In the genomic region with DNA sequence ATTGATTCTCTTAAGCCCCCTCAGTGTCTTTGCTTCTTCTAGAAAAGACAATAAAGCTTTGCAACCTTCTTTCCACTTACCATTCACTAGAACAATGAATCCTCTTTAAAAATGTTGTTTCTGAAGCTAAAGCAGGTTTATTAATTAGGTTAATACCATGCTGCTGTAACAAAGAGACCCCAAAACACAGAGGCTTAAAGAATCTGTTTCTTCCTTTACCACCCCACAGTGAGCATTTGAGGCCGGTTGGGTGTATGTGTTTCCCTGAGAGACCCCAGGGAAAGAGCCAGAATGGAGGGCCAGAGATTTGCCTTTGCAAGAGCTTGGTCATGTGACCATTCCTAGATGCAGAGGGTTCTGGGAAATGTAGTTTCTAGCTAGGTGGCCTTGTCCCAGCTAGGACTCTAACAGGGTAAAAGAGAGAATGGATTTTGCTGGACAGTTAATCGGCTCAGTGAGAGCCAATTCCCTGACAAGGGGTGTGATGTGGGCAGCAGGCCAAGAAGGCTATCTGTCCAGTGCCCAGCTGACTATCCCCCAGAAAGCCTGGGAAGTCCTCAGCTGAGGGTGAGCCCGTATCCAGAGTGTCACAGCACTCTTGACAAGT, we compare ENCODE assay signal across 26 cellular contexts.
DNase-seq lines count a peak whose midpoint lies in the region; ATAC-seq and TF ChIP-seq lines count a peak whose summit lies in the region.
"Had no signal": no experiment of that assay in that cellular context is flagged by ENCODE, and none has a peak within 500 bp of the region (broad histone marks: within the 10 kb centered on the region; RNA-seq: fewer than 3 reads in every experiment).

No MANE protein-coding gene starts in this region.

- ATAC-seq in Panc1 (peak; percentile 57; the same call in 1 of the 2 replicates), GM21825 (IDR thresholded peaks at IDR 0.05; ENCODE audit: unreplicated experiment) (no peak), HG03280 (IDR thresholded peaks at IDR 0.05; ENCODE audit: unreplicated experiment) (no peak)
- no peak for ATAC-seq in activated CD8-positive, alpha-beta T cell treated with anti-CD3 and anti-CD28 coated beads, Interleukin-2, amount 10 ng/mL, durations not matched to agents 7 days and 5 days
- ATAC-seq: stimulated activated naive CD8-positive, alpha-beta T cell treated with anti-CD3 and anti-CD28 coated beads, Interleukin-15, amount 100 ng/mL, for 72 hours; T-helper 17 cell had no signal

- peaks cover 20% of the 10 kb centered on the region for H3K4me1 Mint-ChIP-seq in endothelial cell (ENCODE audit: unreplicated experiment)
- no peaks in the 10 kb centered on the region for H3K4me1 Mint-ChIP-seq in activated CD8-positive, alpha-beta T cell treated with anti-CD3 and anti-CD28 coated beads, Interleukin-2, amount 10 ng/mL, durations not matched to agents 7 days and 5 days (ENCODE audit: low read depth)
- H3K4me1 Mint-ChIP-seq: CD4-positive, alpha-beta memory T cell; neural crest cell; stimulated activated naive CD8-positive, alpha-beta T cell treated with anti-CD3 and anti-CD28 coated beads, Interleukin-15, amount 100 ng/mL, for 72 hours; T-helper 17 cell had no signal

- H3K4me3 Mint-ChIP-seq in endothelial cell (ENCODE audit: unreplicated experiment), result peak overlapping the region; percentile 15
- no peak overlapping the region for H3K4me3 Mint-ChIP-seq in activated CD8-positive, alpha-beta T cell treated with anti-CD3 and anti-CD28 coated beads, Interleukin-2, amount 10 ng/mL, durations not matched to agents 7 days and 5 days
- H3K4me3 Mint-ChIP-seq: CD4-positive, alpha-beta memory T cell; neural crest cell; stimulated activated naive CD8-positive, alpha-beta T cell treated with anti-CD3 and anti-CD28 coated beads, Interleukin-15, amount 100 ng/mL, for 72 hours; T-helper 17 cell had no signal

- CTCF ChIA-PET in Panc1 (lab: Charles Lee), result no interaction called here
- CTCF ChIA-PET in activated CD8-positive, alpha-beta T cell treated with anti-CD3 and anti-CD28 coated beads, Interleukin-2, amount 10 ng/mL, durations not matched to agents 7 days and 5 days (lab: Charles Lee), result no interaction called here

- H3K9me3 ChIP-seq in Panc1 (ENCODE audit: control insufficient read depth, insufficient read depth, low read depth, low read length), result no peaks in the 10 kb centered on the region
- H3K9me3 ChIP-seq: left ventricle myocardium inferior, transverse colon had no signal

- H3K36me3 ChIP-seq in Panc1 (ENCODE audit: control insufficient read depth, insufficient read depth, low read length), result no peaks in the 10 kb centered on the region
- H3K36me3 ChIP-seq: transverse colon had no signal

- H3K27me3 Mint-ChIP-seq in endothelial cell (ENCODE audit: unreplicated experiment), result peaks cover 6% of the 10 kb centered on the region
- H3K27me3 Mint-ChIP-seq in activated CD8-positive, alpha-beta T cell treated with anti-CD3 and anti-CD28 coated beads, Interleukin-2, amount 10 ng/mL, durations not matched to agents 7 days and 5 days (ENCODE audit: low read depth), result no peaks in the 10 kb centered on the region
- H3K27me3 Mint-ChIP-seq: CD4-positive, alpha-beta memory T cell; stimulated activated naive CD8-positive, alpha-beta T cell treated with anti-CD3 and anti-CD28 coated beads, Interleukin-15, amount 100 ng/mL, for 72 hours had no signal

- POLR2A ChIA-PET in Panc1 (lab: Charles Lee), result no interaction called here
- POLR2A ChIA-PET in activated CD8-positive, alpha-beta T cell treated with anti-CD3 and anti-CD28 coated beads, Interleukin-2, amount 10 ng/mL, durations not matched to agents 7 days and 5 days (lab: Charles Lee), result no interaction called here

- no peaks in the 10 kb centered on the region for H3K27me3 ChIP-seq in Panc1 (ENCODE audit: control insufficient read depth, insufficient read depth, low read length)
- H3K27me3 ChIP-seq: transverse colon had no signal

- no peak for TF ChIP-seq CTCF in GM13977 (IDR thresholded peaks at IDR 0.05; ENCODE audit: extremely low read depth, insufficient read depth, missing control alignments)
- no peak for TF ChIP-seq CTCF in Panc1 (IDR thresholded peaks at IDR 0.05)
- no peak for TF ChIP-seq CTCF in endothelial cell (IDR thresholded peaks at IDR 0.05; ENCODE audit: unreplicated experiment)

- no peak overlapping the region for H3K27ac Mint-ChIP-seq in endothelial cell (ENCODE audit: unreplicated experiment)
- H3K27ac Mint-ChIP-seq in activated CD8-positive, alpha-beta T cell treated with anti-CD3 and anti-CD28 coated beads, Interleukin-2, amount 10 ng/mL, durations not matched to agents 7 days and 5 days, result no peak overlapping the region
- H3K27ac Mint-ChIP-seq: CD4-positive, alpha-beta memory T cell; stimulated activated naive CD8-positive, alpha-beta T cell treated with anti-CD3 and anti-CD28 coated beads, Interleukin-15, amount 100 ng/mL, for 72 hours; T-helper 17 cell had no signal

- peaks cover 24% of the 10 kb centered on the region for H3K36me3 Mint-ChIP-seq in endothelial cell (ENCODE audit: low read depth, unreplicated experiment)
- no peaks in the 10 kb centered on the region for H3K36me3 Mint-ChIP-seq in activated CD8-positive, alpha-beta T cell treated with anti-CD3 and anti-CD28 coated beads, Interleukin-2, amount 10 ng/mL, durations not matched to agents 7 days and 5 days (ENCODE audit: low read depth)
- H3K36me3 Mint-ChIP-seq: CD4-positive, alpha-beta memory T cell had no signal

- in situ Hi-C loops in GM13977 (cut with MboI; ENCODE audit: low pct_unique_long_range_greater_than_20kb, low sequenced_read_pairs, unreplicated experiment) (no loop called here), Panc1 (cut with HindIII; ENCODE audit: low pct_unique_long_range_greater_than_20kb, low sequenced_read_pairs) (no loop called here)

- BruUV-seq in Panc1 (replicated peaks; lab: Mats Ljungman, UMichigan), result no TSS peak

- peak; percentile 39 for DNase-seq in COLO829 (ENCODE audit: low spot score)
- DNase-seq in GM13977 (ENCODE audit: low spot score), result peak; percentile 40
- no peak for DNase-seq in Panc1 (ENCODE audit: low read depth, low spot score)
- DNase-seq in endothelial cell (ENCODE audit: low spot score), result no peak
- no peak for DNase-seq in activated CD8-positive, alpha-beta T cell treated with anti-CD3 and anti-CD28 coated beads, Interleukin-2, amount 10 ng/mL, durations not matched to agents 7 days and 5 days
- no peak for DNase-seq in NCI-H1092 (lab: John Stamatoyannopoulos, UW)
- DNase-seq: activated CD4-positive, alpha-beta T cell treated with anti-CD3 and anti-CD28 coated beads, Interleukin-2, amount 50 U/mL, for 48 hours; activated gamma-delta T cell treated with Interleukin-2 at 50 U/mL for 16 hours; activated T-cell treated with anti-CD3 and anti-CD28 coated beads for 4 hours; CD4-positive, alpha-beta memory T cell; GOT3; head of caudate nucleus; KG1; left ventricle myocardium inferior; NCI-H1105; NCI-H2107; SIG-M5; stimulated activated CD4-positive, alpha-beta T cell treated with anti-CD3 and anti-CD28 coated beads, Interleukin-4, amount 100 ng/mL, for 24 hours; stimulated activated naive CD8-positive, alpha-beta T cell treated with anti-CD3 and anti-CD28 coated beads, Interleukin-15, amount 100 ng/mL, for 72 hours; T-helper 17 cell; transverse colon had no signal

- intact Hi-C loops in Panc1 (cut with micrococcal nuclease; ENCODE audit: unreplicated experiment), result no loop called here

- no peaks in the 10 kb centered on the region for H3K9me3 Mint-ChIP-seq in endothelial cell (ENCODE audit: unreplicated experiment)
- no peaks in the 10 kb centered on the region for H3K9me3 Mint-ChIP-seq in activated CD8-positive, alpha-beta T cell treated with anti-CD3 and anti-CD28 coated beads, Interleukin-2, amount 10 ng/mL, durations not matched to agents 7 days and 5 days (ENCODE audit: insufficient read depth)
- H3K9me3 Mint-ChIP-seq: neural crest cell had no signal

- H3K4me3 ChIP-seq in Panc1 (ENCODE audit: low read depth in 2 of 2, low read length in 2 of 2), result no peak overlapping the region
- H3K4me3 ChIP-seq: coronary artery, left ventricle myocardium inferior, smooth muscle cell, transverse colon had no signal

- H3K4me1 ChIP-seq in Panc1 (ENCODE audit: control insufficient read depth, insufficient read depth, low read length), result no peaks in the 10 kb centered on the region
- H3K4me1 ChIP-seq: transverse colon had no signal

- no peak overlapping the region for H3K27ac ChIP-seq in Panc1 (ENCODE audit: low read length)
- H3K27ac ChIP-seq: coronary artery, left ventricle myocardium inferior, transverse colon had no signal

Comparison
In these comparisons a context has a peak if more than half of its experiments do, and no peak if none do; other contexts are left out.
1. DNase-seq: peak in COLO829 (single experiment) and GM13977 (single experiment); none in Panc1 (single experiment), endothelial cell (single experiment), activated CD8-positive, alpha-beta T cell treated with anti-CD3 and anti-CD28 coated beads, Interleukin-2, amount 10 ng/mL, durations not matched to agents 7 days and 5 days (single experiment) and NCI-H1092 (single experiment).